In genomic region chr21:8194039-8194438, GRCh38 we compare ENCODE assay signal across 8 cellular contexts.
A peak's percentile ranks its signal among the peaks of the same experiment; 100 is the strongest.
DNase-seq lines count a peak whose midpoint lies in the region; ATAC-seq and TF ChIP-seq lines count a peak whose summit lies in the region.
"Not testable (repeated sequence)": the region's sequence is repeated elsewhere in the genome, so short reads cannot be mapped to it uniquely, and the experiment has no call there.

No MANE protein-coding gene starts in this region.

- not testable (repeated sequence) for H3K4me2 ChIP-seq in IMR-90 (ENCODE audit: low read depth, low read length)

- H3K4me3 Mint-ChIP-seq in activated naive CD8-positive, alpha-beta T cell treated with anti-CD3 and anti-CD28 coated beads, Interleukin-2, amount 10 ng/mL, durations not matched to agents 7 days and 5 days = not testable (repeated sequence)

- H3K4ac ChIP-seq in IMR-90 (ENCODE audit: low read depth, low read length) = not testable (repeated sequence)

- in situ Hi-C loops in IMR-90 (cut with MboI; ENCODE audit: low sequenced_read_pairs) = not testable (repeated sequence)

- H3K9ac ChIP-seq in IMR-90 (ENCODE audit: low read depth, low read length) = not testable (repeated sequence)

- H3K27me3 ChIP-seq in IMR-90 (ENCODE audit: control insufficient read depth, insufficient read depth, low read length); left lung: not testable (repeated sequence)

- not testable (repeated sequence) for H2AK9ac ChIP-seq in IMR-90 (replicated peaks; ENCODE audit: low read depth, low read length, poor library complexity)

- H2BK15ac ChIP-seq in IMR-90 (ENCODE audit: low read depth, low read length) = not testable (repeated sequence)

- H3K9me3 ChIP-seq in IMR-90 (ENCODE audit: control insufficient read depth, insufficient read depth, low read length); left lung: not testable (repeated sequence)

- not testable (repeated sequence) for DNase-seq in IMR-90; activated naive CD8-positive, alpha-beta T cell treated with anti-CD3 and anti-CD28 coated beads, Interleukin-2, amount 10 ng/mL, durations not matched to agents 7 days and 5 days; left lung; stimulated activated naive CD8-positive, alpha-beta T cell treated with anti-CD3 and anti-CD28 coated beads, Interleukin-15, Interleukin-2, amounts not matched to agents 100 U/mL and 50 U/mL, for 24 hours

- H2AFZ ChIP-seq in IMR-90 (replicated peaks; ENCODE audit: low read length, poor library complexity) = not testable (repeated sequence)

- H3K18ac ChIP-seq in IMR-90 (ENCODE audit: low read depth, low read length) = not testable (repeated sequence)

- not testable (repeated sequence) for TF ChIP-seq POLR2A in IMR-90 (IDR thresholded peaks at IDR 0.05; ENCODE audit: low read depth, low read length)

- not testable (repeated sequence) for H3K14ac ChIP-seq in IMR-90 (replicated peaks; ENCODE audit: low read depth, low read length)

- not testable (repeated sequence) for H2BK120ac ChIP-seq in IMR-90 (ENCODE audit: low read depth, low read length)

- intact Hi-C loops in IMR-90 (cut with micrococcal nuclease); left lung (cut with DNase I): not testable (repeated sequence)

- not testable (repeated sequence) for H2BK20ac ChIP-seq in IMR-90 (ENCODE audit: low read depth, low read length)

- WGBS in IMR-90 (ENCODE audit: extremely low coverage in 2 of 2, insufficient read length in 1 of 2), 2 experiments = no CpG with 5 or more reads among the region's 16 CpGs

- H2AK5ac ChIP-seq in IMR-90 (ENCODE audit: low read depth, low read length) = not testable (repeated sequence)

- H3K9me3 Mint-ChIP-seq in activated naive CD8-positive, alpha-beta T cell treated with anti-CD3 and anti-CD28 coated beads, Interleukin-2, amount 10 ng/mL, durations not matched to agents 7 days and 5 days = not testable (repeated sequence)

- not testable (repeated sequence) for H3K4me1 ChIP-seq in IMR-90 (ENCODE audit: control insufficient read depth, insufficient read depth, low read length); left lung

- H4K20me1 ChIP-seq in IMR-90 (ENCODE audit: insufficient read depth, low read length) = not testable (repeated sequence)

- H4K91ac ChIP-seq in IMR-90 (ENCODE audit: insufficient read depth, low read depth, low read length) = not testable (repeated sequence)

- H3K9me1 ChIP-seq in IMR-90 (ENCODE audit: insufficient read depth, low read length) = not testable (repeated sequence)

- H3K4me1 Mint-ChIP-seq in activated naive CD8-positive, alpha-beta T cell treated with anti-CD3 and anti-CD28 coated beads, Interleukin-2, amount 10 ng/mL, durations not matched to agents 7 days and 5 days = not testable (repeated sequence)

- CTCF ChIA-PET in IMR-90 (lab: Yijun Ruan, JAX) = not testable (repeated sequence)

- H3K4me3 ChIP-seq in IMR-90 (ENCODE audit: insufficient read depth, low read depth, low read length); left lung: not testable (repeated sequence)

- not testable (repeated sequence) for H4K5ac ChIP-seq in IMR-90 (ENCODE audit: low read depth, low read length)

- ATAC-seq in GM18511 (IDR thresholded peaks at IDR 0.05; ENCODE audit: unreplicated experiment) (peak; percentile 61), GM21381 (IDR thresholded peaks at IDR 0.05; ENCODE audit: unreplicated experiment) (peak; percentile 67), HG02610 (IDR thresholded peaks at IDR 0.05; ENCODE audit: unreplicated experiment) (peak; percentile 65), HG03097 (IDR thresholded peaks at IDR 0.05; ENCODE audit: low FRiP score, unreplicated experiment) (peak; percentile 70), IMR-90 (ENCODE audit: low read depth) (peak; percentile 85), left lung (peak; percentile 86)
- peak; percentile 69 for ATAC-seq in activated naive CD8-positive, alpha-beta T cell treated with anti-CD3 and anti-CD28 coated beads, Interleukin-2, amount 10 ng/mL, durations not matched to agents 7 days and 5 days (ENCODE audit: low read depth)
- ATAC-seq in stimulated activated naive CD8-positive, alpha-beta T cell treated with anti-CD3 and anti-CD28 coated beads, Interleukin-15, Interleukin-2, amounts not matched to agents 100 U/mL and 50 U/mL, for 24 hours = peak; percentile 74

- not testable (repeated sequence) for H3K27ac ChIP-seq in IMR-90 (ENCODE audit: insufficient read depth, low read length); left lung

- H3K27me3 Mint-ChIP-seq in activated naive CD8-positive, alpha-beta T cell treated with anti-CD3 and anti-CD28 coated beads, Interleukin-2, amount 10 ng/mL, durations not matched to agents 7 days and 5 days = not testable (repeated sequence)

- not testable (repeated sequence) for TF ChIP-seq CTCF in IMR-90 (conservative IDR thresholded peaks at IDR 0.05; ENCODE audit: low read depth, low read length); left lung (IDR thresholded peaks at IDR 0.05)

- not testable (repeated sequence) for BruUV-seq in IMR-90 (replicated peaks; lab: Mats Ljungman, UMichigan)

- H3K36me3 Mint-ChIP-seq in activated naive CD8-positive, alpha-beta T cell treated with anti-CD3 and anti-CD28 coated beads, Interleukin-2, amount 10 ng/mL, durations not matched to agents 7 days and 5 days = not testable (repeated sequence)

- dilution Hi-C loops in IMR-90 (cut with HindIII; ENCODE audit: low sequenced_read_pairs, unreplicated experiment) = not testable (repeated sequence)

- not testable (repeated sequence) for H3K23ac ChIP-seq in IMR-90 (ENCODE audit: low read depth, low read length)

- not testable (repeated sequence) for H3K79me1 ChIP-seq in IMR-90 (ENCODE audit: low read depth in 1 of 2, low read length in 2 of 2)

- POLR2A ChIA-PET in IMR-90 (lab: Charles Lee; ENCODE audit: unreplicated experiment); activated naive CD8-positive, alpha-beta T cell treated with anti-CD3 and anti-CD28 coated beads, Interleukin-2, amount 10 ng/mL, durations not matched to agents 7 days and 5 days (lab: Charles Lee): not testable (repeated sequence)

- not testable (repeated sequence) for H3K27ac Mint-ChIP-seq in activated naive CD8-positive, alpha-beta T cell treated with anti-CD3 and anti-CD28 coated beads, Interleukin-2, amount 10 ng/mL, durations not matched to agents 7 days and 5 days

- H3K36me3 ChIP-seq in IMR-90 (ENCODE audit: control insufficient read depth, insufficient read depth, low read length); left lung: not testable (repeated sequence)

- H3K56ac ChIP-seq in IMR-90 (ENCODE audit: extremely low read depth, insufficient read depth, low read length) = not testable (repeated sequence)

- not testable (repeated sequence) for H4K8ac ChIP-seq in IMR-90 (ENCODE audit: low read depth in 2 of 2, low read length in 2 of 2)

- not testable (repeated sequence) for TF ChIP-seq RAD21 in IMR-90 (IDR thresholded peaks at IDR 0.05; ENCODE audit: low read length)

- H2BK5ac ChIP-seq in IMR-90 (ENCODE audit: low read depth, low read length, poor library complexity, severe bottlenecking) = not testable (repeated sequence)
